1 cellular context compared by ENCODE assay signal in the genomic region with DNA sequence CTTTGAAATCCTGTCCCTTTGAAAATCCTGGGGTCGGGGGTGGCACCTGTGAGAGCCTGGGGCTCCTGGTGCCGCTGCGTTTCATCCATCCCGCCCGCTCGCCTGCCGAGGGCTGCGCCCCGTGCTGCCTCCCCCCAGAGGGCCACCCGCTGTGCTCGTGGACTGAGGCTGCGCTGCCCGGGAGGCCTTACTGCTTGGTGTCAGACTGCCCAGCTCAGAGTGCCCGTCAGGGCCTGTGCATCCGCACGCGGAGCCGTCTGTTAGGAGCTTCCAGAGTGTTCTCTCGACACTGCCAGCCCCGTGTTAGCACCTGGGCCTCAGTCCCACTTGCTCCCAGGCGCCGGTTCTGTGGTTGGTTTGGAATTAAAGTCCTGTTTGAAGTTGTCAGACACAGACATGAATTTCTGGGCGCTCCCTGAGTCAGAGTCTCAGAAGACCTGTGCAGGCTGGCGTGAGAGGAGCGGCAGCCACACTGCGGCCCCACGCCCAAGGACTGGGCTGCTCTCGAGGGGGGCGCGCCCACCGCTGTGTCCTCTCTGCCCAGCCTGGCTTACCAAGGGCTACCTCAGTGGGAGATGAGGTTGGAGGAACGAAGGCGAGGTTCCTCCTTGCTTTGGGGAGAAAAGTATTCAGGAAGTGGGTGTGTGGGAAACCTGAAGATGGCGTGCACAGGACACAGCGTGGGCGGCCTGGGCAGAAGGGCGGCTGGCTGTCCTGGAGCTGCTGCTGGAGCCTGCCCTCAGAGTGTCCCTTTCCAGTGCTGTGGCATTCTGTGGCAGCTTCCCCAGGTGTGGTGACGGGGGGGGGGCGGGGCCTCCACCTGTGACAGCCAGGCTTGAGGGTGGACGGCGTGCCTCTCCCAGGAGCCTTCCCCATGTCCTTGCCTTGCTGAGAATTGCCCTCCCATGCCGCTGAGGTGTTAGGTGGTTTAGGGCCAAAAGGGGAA.
TF ChIP-seq lines count a peak whose summit lies in the region.

No MANE protein-coding gene starts in this region.

TF ChIP-seq in H1, 55 proteins besides CTCF, POLR2A, EP300 and RAD21:
- TF ChIP-seq CEBPB (IDR thresholded peaks at IDR 0.05; ENCODE audit: low read depth, low read length) (no peak), GABPA (IDR thresholded peaks at IDR 0.05; ENCODE audit: borderline replicate concordance, insufficient read depth, low read length) (no peak), CREB1 (IDR thresholded peaks at IDR 0.05) (no peak), ZNF274 (IDR thresholded peaks at IDR 0.05; ENCODE audit: borderline replicate concordance, extremely low read depth, low read length) (no peak), EGR1 (IDR thresholded peaks at IDR 0.05; ENCODE audit: borderline replicate concordance, low read depth, low read length) (no peak), CTBP2 (IDR thresholded peaks at IDR 0.05; ENCODE audit: borderline replicate concordance, insufficient read depth, insufficient read length, low read length) (no peak), NANOG (IDR thresholded peaks at IDR 0.05; ENCODE audit: insufficient read depth, low read depth, low read length, poor library complexity, severe bottlenecking) (no peak), TBP (IDR thresholded peaks at IDR 0.05; ENCODE audit: low read depth, low read length) (no peak), CBX8 (IDR thresholded peaks at IDR 0.05; ENCODE audit: borderline replicate concordance, low read depth, low read length) (no peak), CHD1 (IDR thresholded peaks at IDR 0.05; ENCODE audit: low read depth, low read length) (no peak), TCF12 (IDR thresholded peaks at IDR 0.05; ENCODE audit: low read depth, low read length) (no peak), BRCA1 (IDR thresholded peaks at IDR 0.05; ENCODE audit: low read depth, low read length) (no peak), TAF7 (optimal IDR thresholded peaks at IDR 0.05; ENCODE audit: borderline replicate concordance, low read depth, low read length) (no peak)
- TF ChIP-seq, protein P1, sequence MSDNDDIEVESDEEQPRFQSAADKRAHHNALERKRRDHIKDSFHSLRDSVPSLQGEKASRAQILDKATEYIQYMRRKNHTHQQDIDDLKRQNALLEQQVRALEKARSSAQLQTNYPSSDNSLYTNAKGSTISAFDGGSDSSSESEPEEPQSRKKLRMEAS (IDR thresholded peaks at IDR 0.05): no peak
- TF ChIP-seq, protein P2, sequence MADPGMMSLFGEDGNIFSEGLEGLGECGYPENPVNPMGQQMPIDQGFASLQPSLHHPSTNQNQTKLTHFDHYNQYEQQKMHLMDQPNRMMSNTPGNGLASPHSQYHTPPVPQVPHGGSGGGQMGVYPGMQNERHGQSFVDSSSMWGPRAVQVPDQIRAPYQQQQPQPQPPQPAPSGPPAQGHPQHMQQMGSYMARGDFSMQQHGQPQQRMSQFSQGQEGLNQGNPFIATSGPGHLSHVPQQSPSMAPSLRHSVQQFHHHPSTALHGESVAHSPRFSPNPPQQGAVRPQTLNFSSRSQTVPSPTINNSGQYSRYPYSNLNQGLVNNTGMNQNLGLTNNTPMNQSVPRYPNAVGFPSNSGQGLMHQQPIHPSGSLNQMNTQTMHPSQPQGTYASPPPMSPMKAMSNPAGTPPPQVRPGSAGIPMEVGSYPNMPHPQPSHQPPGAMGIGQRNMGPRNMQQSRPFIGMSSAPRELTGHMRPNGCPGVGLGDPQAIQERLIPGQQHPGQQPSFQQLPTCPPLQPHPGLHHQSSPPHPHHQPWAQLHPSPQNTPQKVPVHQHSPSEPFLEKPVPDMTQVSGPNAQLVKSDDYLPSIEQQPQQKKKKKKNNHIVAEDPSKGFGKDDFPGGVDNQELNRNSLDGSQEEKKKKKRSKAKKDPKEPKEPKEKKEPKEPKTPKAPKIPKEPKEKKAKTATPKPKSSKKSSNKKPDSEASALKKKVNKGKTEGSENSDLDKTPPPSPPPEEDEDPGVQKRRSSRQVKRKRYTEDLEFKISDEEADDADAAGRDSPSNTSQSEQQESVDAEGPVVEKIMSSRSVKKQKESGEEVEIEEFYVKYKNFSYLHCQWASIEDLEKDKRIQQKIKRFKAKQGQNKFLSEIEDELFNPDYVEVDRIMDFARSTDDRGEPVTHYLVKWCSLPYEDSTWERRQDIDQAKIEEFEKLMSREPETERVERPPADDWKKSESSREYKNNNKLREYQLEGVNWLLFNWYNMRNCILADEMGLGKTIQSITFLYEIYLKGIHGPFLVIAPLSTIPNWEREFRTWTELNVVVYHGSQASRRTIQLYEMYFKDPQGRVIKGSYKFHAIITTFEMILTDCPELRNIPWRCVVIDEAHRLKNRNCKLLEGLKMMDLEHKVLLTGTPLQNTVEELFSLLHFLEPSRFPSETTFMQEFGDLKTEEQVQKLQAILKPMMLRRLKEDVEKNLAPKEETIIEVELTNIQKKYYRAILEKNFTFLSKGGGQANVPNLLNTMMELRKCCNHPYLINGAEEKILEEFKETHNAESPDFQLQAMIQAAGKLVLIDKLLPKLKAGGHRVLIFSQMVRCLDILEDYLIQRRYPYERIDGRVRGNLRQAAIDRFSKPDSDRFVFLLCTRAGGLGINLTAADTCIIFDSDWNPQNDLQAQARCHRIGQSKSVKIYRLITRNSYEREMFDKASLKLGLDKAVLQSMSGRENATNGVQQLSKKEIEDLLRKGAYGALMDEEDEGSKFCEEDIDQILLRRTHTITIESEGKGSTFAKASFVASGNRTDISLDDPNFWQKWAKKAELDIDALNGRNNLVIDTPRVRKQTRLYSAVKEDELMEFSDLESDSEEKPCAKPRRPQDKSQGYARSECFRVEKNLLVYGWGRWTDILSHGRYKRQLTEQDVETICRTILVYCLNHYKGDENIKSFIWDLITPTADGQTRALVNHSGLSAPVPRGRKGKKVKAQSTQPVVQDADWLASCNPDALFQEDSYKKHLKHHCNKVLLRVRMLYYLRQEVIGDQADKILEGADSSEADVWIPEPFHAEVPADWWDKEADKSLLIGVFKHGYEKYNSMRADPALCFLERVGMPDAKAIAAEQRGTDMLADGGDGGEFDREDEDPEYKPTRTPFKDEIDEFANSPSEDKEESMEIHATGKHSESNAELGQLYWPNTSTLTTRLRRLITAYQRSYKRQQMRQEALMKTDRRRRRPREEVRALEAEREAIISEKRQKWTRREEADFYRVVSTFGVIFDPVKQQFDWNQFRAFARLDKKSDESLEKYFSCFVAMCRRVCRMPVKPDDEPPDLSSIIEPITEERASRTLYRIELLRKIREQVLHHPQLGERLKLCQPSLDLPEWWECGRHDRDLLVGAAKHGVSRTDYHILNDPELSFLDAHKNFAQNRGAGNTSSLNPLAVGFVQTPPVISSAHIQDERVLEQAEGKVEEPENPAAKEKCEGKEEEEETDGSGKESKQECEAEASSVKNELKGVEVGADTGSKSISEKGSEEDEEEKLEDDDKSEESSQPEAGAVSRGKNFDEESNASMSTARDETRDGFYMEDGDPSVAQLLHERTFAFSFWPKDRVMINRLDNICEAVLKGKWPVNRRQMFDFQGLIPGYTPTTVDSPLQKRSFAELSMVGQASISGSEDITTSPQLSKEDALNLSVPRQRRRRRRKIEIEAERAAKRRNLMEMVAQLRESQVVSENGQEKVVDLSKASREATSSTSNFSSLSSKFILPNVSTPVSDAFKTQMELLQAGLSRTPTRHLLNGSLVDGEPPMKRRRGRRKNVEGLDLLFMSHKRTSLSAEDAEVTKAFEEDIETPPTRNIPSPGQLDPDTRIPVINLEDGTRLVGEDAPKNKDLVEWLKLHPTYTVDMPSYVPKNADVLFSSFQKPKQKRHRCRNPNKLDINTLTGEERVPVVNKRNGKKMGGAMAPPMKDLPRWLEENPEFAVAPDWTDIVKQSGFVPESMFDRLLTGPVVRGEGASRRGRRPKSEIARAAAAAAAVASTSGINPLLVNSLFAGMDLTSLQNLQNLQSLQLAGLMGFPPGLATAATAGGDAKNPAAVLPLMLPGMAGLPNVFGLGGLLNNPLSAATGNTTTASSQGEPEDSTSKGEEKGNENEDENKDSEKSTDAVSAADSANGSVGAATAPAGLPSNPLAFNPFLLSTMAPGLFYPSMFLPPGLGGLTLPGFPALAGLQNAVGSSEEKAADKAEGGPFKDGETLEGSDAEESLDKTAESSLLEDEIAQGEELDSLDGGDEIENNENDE (IDR thresholded peaks at IDR 0.05; ENCODE audit: insufficient replicate concordance, low read length): no peak
